In genomic region chr16:974001-974601, GRCh38 we compare ENCODE assay signal across 19 cellular contexts. TPM values are rescaled to one million over a fixed set of nuclear protein-coding genes. Genes with fewer than 3 reads are reported as not detected.
DNase-seq lines count a peak whose midpoint lies in the region; ATAC-seq and TF ChIP-seq lines count a peak whose summit lies in the region.
"Had no signal": no experiment of that assay in that cellular context is flagged by ENCODE, and none has a peak within 500 bp of the region (broad histone marks: within the 10 kb centered on the region; RNA-seq: fewer than 3 reads in every experiment).

No MANE protein-coding gene starts in this region.

- in situ Hi-C loops in IMR-90 (cut with MboI; ENCODE audit: low sequenced_read_pairs): no loop called here

- no peak for TF ChIP-seq RAD21 in IMR-90 (IDR thresholded peaks at IDR 0.05; ENCODE audit: low read length)

- H2AK5ac ChIP-seq in IMR-90 (ENCODE audit: low read depth, low read length): no peak overlapping the region

- no peak overlapping the region for H4K91ac ChIP-seq in IMR-90 (ENCODE audit: insufficient read depth, low read depth, low read length)

- peaks cover 8 to 11% of the 10 kb centered on the region in 2 experiments for H3K79me1 ChIP-seq in IMR-90 (ENCODE audit: low read depth in 1 of 2, low read length in 2 of 2)

- peak overlapping the region; percentile 32 for H2AFZ ChIP-seq in IMR-90 (replicated peaks; ENCODE audit: low read length, poor library complexity)

- no peak overlapping the region for H3K56ac ChIP-seq in IMR-90 (ENCODE audit: extremely low read depth, insufficient read depth, low read length)

- H4K5ac ChIP-seq in IMR-90 (ENCODE audit: low read depth, low read length): no peak overlapping the region

- H3K4me1 ChIP-seq in IMR-90 (ENCODE audit: control insufficient read depth, insufficient read depth, low read length) (peaks cover 8% of the 10 kb centered on the region), suprapubic skin (peaks cover 25% of the 10 kb centered on the region)

- dilution Hi-C loops in IMR-90 (cut with HindIII; ENCODE audit: low sequenced_read_pairs, unreplicated experiment): no loop called here

- H2BK120ac ChIP-seq in IMR-90 (ENCODE audit: low read depth, low read length): no peak overlapping the region

- H3K9me1 ChIP-seq in IMR-90 (ENCODE audit: insufficient read depth, low read length): peaks cover 7% of the 10 kb centered on the region

- no peak overlapping the region for H3K18ac ChIP-seq in IMR-90 (ENCODE audit: low read depth, low read length)

- no peak overlapping the region for H3K9ac ChIP-seq in IMR-90 (ENCODE audit: low read depth, low read length)
- H3K9ac ChIP-seq: SK-N-SH had no signal

- H3K4me3 ChIP-seq in IMR-90 (ENCODE audit: insufficient read depth, low read depth, low read length) (no peak overlapping the region), suprapubic skin (no peak overlapping the region)
- H3K4me3 ChIP-seq: coronary artery had no signal

- no peak overlapping the region for H3K4ac ChIP-seq in IMR-90 (ENCODE audit: low read depth, low read length)

- no peak overlapping the region for H3K23ac ChIP-seq in IMR-90 (ENCODE audit: low read depth, low read length)

- no peaks in the 10 kb centered on the region for H3K36me3 ChIP-seq in IMR-90 (ENCODE audit: control insufficient read depth, insufficient read depth, low read length)
- no peaks in the 10 kb centered on the region for H3K36me3 ChIP-seq in suprapubic skin

- ATAC-seq in IMR-90 (ENCODE audit: low read depth) (no peak), GM21786 (IDR thresholded peaks at IDR 0.05; ENCODE audit: unreplicated experiment) (no peak)
- ATAC-seq: activated CD4-positive, CD25-positive, alpha-beta regulatory T cell treated with anti-CD3 and anti-CD28 coated beads, Interleukin-2, amount 50 U/mL, for 24 hours; activated T-cell treated with anti-CD3 and anti-CD28 coated beads, Interleukin-2, amount 50 U/mL, for 72 hours; PC-3 had no signal

- DNase-seq in IMR-90 (no peak), SW480 (ENCODE audit: low spot score) (peak; percentile 73), myocyte (ENCODE audit: low read depth) (peak; percentile 67), suprapubic skin (ENCODE audit: low spot score in 2 of 2) (peak in 1 of 2 donors; percentile 60), LoVo (ENCODE audit: low spot score) (no peak), NCI-H146 (lab: John Stamatoyannopoulos, UW) (no peak)
- DNase-seq: activated naive CD4-positive, alpha-beta T cell treated with anti-CD3 and anti-CD28 coated beads, Interleukin-2, amount 50 U/mL, for 16 hours; activated T-cell treated with anti-CD3 and anti-CD28 coated beads, Interleukin-2, amount 50 U/mL, for 72 hours; GDM1; Kasumi-1; NCI-H1417 treated with DMSO at 0.1 percent for 48 hours; NCI-H69; nephron progenitor cell; PC-3 had no signal

- peaks cover 7% of the 10 kb centered on the region; the same call in 1 of the 2 replicates for H3K9me3 ChIP-seq in IMR-90 (ENCODE audit: control insufficient read depth, insufficient read depth, low read length)
- H3K9me3 ChIP-seq in suprapubic skin: no peaks in the 10 kb centered on the region
- H3K9me3 ChIP-seq: SK-N-SH had no signal

- no peak overlapping the region for H2BK20ac ChIP-seq in IMR-90 (ENCODE audit: low read depth, low read length)

- H2AK9ac ChIP-seq in IMR-90 (replicated peaks; ENCODE audit: low read depth, low read length, poor library complexity): no peak overlapping the region

- BruUV-seq in IMR-90 (replicated peaks; lab: Mats Ljungman, UMichigan): no TSS peak

- TF ChIP-seq EP300 in suprapubic skin (IDR thresholded peaks at IDR 0.05): no peak

- POLR2A ChIA-PET in IMR-90 (lab: Charles Lee; ENCODE audit: unreplicated experiment): no interaction called here

- TF ChIP-seq CTCF in IMR-90 (conservative IDR thresholded peaks at IDR 0.05; ENCODE audit: low read depth, low read length) (no peak), suprapubic skin (IDR thresholded peaks at IDR 0.05) (no peak)

- no peak for TF ChIP-seq POLR2A in IMR-90 (IDR thresholded peaks at IDR 0.05; ENCODE audit: low read depth, low read length)
- no peak for TF ChIP-seq POLR2A in suprapubic skin (IDR thresholded peaks at IDR 0.05)

- intact Hi-C loops in IMR-90 (cut with micrococcal nuclease): no loop called here

- no peak overlapping the region for H4K8ac ChIP-seq in IMR-90 (ENCODE audit: low read depth in 2 of 2, low read length in 2 of 2)

- H3K27me3 ChIP-seq in IMR-90 (ENCODE audit: control insufficient read depth, insufficient read depth, low read length): peaks cover 57% of the 10 kb centered on the region
- peaks cover 10% of the 10 kb centered on the region for H3K27me3 ChIP-seq in suprapubic skin

- 40% methylated on average over 1 of the region's 21 CpGs; no CpG with 5 or more reads in 1 of the 2 experiments for WGBS in IMR-90 (ENCODE audit: extremely low coverage in 2 of 2, insufficient read length in 1 of 2), 2 experiments
- WGBS in suprapubic skin: 67% methylated on average over 14 of the region's 21 CpGs

- CTCF ChIA-PET in IMR-90 (lab: Yijun Ruan, JAX): no interaction called here

- no peak overlapping the region for H2BK5ac ChIP-seq in IMR-90 (ENCODE audit: low read depth, low read length, poor library complexity, severe bottlenecking)

- no peaks in the 10 kb centered on the region; the same call in 1 of the 2 replicates for H4K20me1 ChIP-seq in IMR-90 (ENCODE audit: insufficient read depth, low read length)

- no peak overlapping the region for H3K27ac ChIP-seq in IMR-90 (ENCODE audit: insufficient read depth, low read length)
- H3K27ac ChIP-seq in suprapubic skin: peak overlapping the region; percentile 64
- H3K27ac ChIP-seq: coronary artery had no signal

- no peak overlapping the region for H3K14ac ChIP-seq in IMR-90 (replicated peaks; ENCODE audit: low read depth, low read length)

- H2BK15ac ChIP-seq in IMR-90 (ENCODE audit: low read depth, low read length): no peak overlapping the region

- H3K4me2 ChIP-seq in IMR-90 (ENCODE audit: low read depth, low read length): no peak overlapping the region
- H3K4me2 ChIP-seq: SK-N-SH had no signal

TF ChIP-seq in IMR-90, 13 proteins besides CTCF, POLR2A, EP300 and RAD21:
- TF ChIP-seq, protein P1, sequence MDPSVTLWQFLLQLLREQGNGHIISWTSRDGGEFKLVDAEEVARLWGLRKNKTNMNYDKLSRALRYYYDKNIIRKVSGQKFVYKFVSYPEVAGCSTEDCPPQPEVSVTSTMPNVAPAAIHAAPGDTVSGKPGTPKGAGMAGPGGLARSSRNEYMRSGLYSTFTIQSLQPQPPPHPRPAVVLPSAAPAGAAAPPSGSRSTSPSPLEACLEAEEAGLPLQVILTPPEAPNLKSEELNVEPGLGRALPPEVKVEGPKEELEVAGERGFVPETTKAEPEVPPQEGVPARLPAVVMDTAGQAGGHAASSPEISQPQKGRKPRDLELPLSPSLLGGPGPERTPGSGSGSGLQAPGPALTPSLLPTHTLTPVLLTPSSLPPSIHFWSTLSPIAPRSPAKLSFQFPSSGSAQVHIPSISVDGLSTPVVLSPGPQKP (IDR thresholded peaks at IDR 0.05; ENCODE audit: borderline replicate concordance, low read depth, low read length): no peak
- no peak for TF ChIP-seq BHLHE40 (IDR thresholded peaks at IDR 0.05; ENCODE audit: low read depth, low read length)
- TF ChIP-seq CEBPB (IDR thresholded peaks at IDR 0.05; ENCODE audit: low read depth, low read length): no peak

RNA-seq across cellular contexts. Expression of gene LMF1, which starts 3.3 kb away (rescaled TPM):
- total RNA-seq in IMR-90 (2012; rRNA removed): 6.7 and 13.1 TPM in 2 replicates
- 7.7 and 11.0 TPM in 2 replicates for polyA plus RNA-seq in IMR-90 (2012; rRNA removed)
- 11.9 and 15.1 TPM in 2 replicates for polyA plus RNA-seq in IMR-90 (2012; cell fraction: cytosol; rRNA removed)
- polyA plus RNA-seq in IMR-90 (2012; cell fraction: nucleus; rRNA removed; ENCODE audit: low replicate concordance): 17.8 and 49.9 TPM in 2 replicates
- total RNA-seq in myocyte: 67.9 and 74.3 TPM in 2 replicates
- 39.2 TPM for polyA plus RNA-seq in myocyte (2012)
- total RNA-seq in suprapubic skin: 100 to 1,000 TPM in 1 of 4 donors, 10 to 100 TPM in 3; 32.1 to 117 (median 38.0) TPM
- total RNA-seq: HT1080 had no signal

RNA-seq across cellular contexts. Expression of gene SOX8, which starts 7.5 kb away (rescaled TPM):
- under 0.01 TPM in 2 replicates for total RNA-seq in IMR-90 (2012; rRNA removed)
- 0.26 and 0.27 TPM in 2 replicates for polyA plus RNA-seq in IMR-90 (2012; rRNA removed)
- 0.15 and 0.22 TPM in 2 replicates for polyA plus RNA-seq in IMR-90 (2012; cell fraction: cytosol; rRNA removed)
- 1.9 and 2.9 TPM in 2 replicates for polyA plus RNA-seq in IMR-90 (2012; cell fraction: nucleus; rRNA removed; ENCODE audit: low replicate concordance)
- total RNA-seq in myocyte: 53.9 and 116 TPM in 2 replicates
- polyA plus RNA-seq in myocyte (2012): 18.8 TPM
- total RNA-seq in suprapubic skin: 10 to 100 TPM in 1 of 4 donors, 1 to 10 TPM in 3; 4.0 to 12.2 (median 7.3) TPM
- total RNA-seq: HT1080 had no signal
- polyA plus RNA-seq: SK-N-SH had no signal

Comparison
In these comparisons a context has a peak if more than half of its experiments do, and no peak if none do; other contexts are left out.
1. DNase-seq: peak in SW480 (single experiment) and myocyte (single experiment); none in IMR-90 (single experiment), LoVo (single experiment) and NCI-H146 (single experiment).